ENCODE assay signal across 8 cellular contexts in the genomic region with DNA sequence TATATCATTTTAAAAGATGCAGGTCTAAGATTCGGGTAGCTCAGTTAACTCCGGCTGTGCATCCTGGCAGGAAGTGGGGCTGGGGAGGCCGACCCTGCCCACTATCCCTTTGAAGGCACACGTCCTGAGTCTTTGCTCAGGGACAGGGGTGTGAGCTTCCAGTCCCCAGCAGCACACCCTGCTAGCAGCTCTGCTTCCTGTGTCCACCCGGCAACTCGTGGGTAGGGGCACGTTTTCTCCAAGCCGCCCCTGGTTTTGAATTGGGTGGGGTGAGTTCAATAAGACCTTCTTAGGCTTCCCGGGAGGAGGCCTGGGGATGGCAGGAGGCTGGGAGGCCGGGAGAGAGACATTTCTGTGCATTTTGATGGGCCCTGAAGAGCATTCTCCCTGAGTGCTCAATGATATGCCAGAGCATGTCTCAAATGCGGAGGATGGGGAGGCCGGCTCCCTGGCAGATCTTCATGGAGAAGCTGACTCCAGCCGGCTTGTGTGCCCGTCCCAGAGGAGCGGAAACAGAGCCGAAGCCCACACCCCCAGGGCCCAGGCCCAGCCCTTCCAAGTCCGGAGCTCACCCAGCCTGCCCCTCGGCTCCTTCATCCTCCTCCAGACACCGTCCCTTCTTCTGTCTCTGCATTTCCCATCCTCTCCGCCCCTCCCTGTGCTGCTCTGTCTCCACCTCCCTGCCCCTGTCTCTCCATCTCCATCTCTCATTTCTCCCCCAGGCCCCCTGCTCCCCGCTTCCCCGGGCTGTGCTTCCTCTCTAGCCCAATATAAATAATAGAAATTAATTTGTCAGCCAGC. TPM values are rescaled to one million over a fixed set of nuclear protein-coding genes. Genes with fewer than 3 reads are reported as not detected.
DNase-seq lines count a peak whose midpoint lies in the region; ATAC-seq, FAIRE-seq and TF ChIP-seq lines count a peak whose summit lies in the region.

No MANE protein-coding gene starts in this region.

- peak; percentile 67 for ATAC-seq in GM12878
- ATAC-seq in HG02759 (IDR thresholded peaks at IDR 0.05; ENCODE audit: unreplicated experiment) = no peak
- ATAC-seq in GM18861 (IDR thresholded peaks at IDR 0.05; ENCODE audit: unreplicated experiment) = no peak

- RAD21 ChIA-PET in GM12878 (lab: Charles Lee; ENCODE audit: unreplicated experiment) = interaction anchor here (0.6 to 2.2 kb wide), 13 partner anchors 13 to 788 kb away, joined by 3 to 16 read pairs (median 4); a partner anchor contains a TSS

- peaks cover 18 to 37% of the 10 kb centered on the region in 2 donors for H3K27me3 Mint-ChIP-seq in CD8-positive, alpha-beta memory T cell

- no peak overlapping the region for H3K27ac ChIP-seq in CD8-positive, alpha-beta memory T cell (ENCODE audit: low read depth, low read length)
- H3K27ac ChIP-seq in GM12878 (ENCODE audit: control insufficient read depth, insufficient read depth) (peak overlapping the region; percentile 6), iPS-18a (ENCODE audit: low read length) (no peak overlapping the region)

- in situ Hi-C loops in GM12878 (cut with MboI) = loop anchor here (10.0 kb wide), 1 partner anchor 712 kb away; no protein-coding TSS in a partner anchor

- no peaks in the 10 kb centered on the region for H3K36me3 ChIP-seq in CD8-positive, alpha-beta memory T cell (ENCODE audit: insufficient read depth, low read length)
- H3K36me3 ChIP-seq in GM12878 (ENCODE audit: control insufficient read depth in 2 of 2, insufficient read depth in 2 of 2, low read length in 1 of 2) = no peaks in the 10 kb centered on the region
- no peaks in the 10 kb centered on the region for H3K36me3 ChIP-seq in iPS-18a (ENCODE audit: control insufficient read depth, low read depth, low read length)

- SMC1A ChIA-PET in GM12878 (lab: Charles Lee; ENCODE audit: uncharacterized antibody, unreplicated experiment) = interaction anchor here (0.7 to 1.7 kb wide), 9 partner anchors 10 to 228 kb away, joined by 3 to 6 read pairs (median 4); no protein-coding TSS in a partner anchor

- TF ChIP-seq RAD21 in GM12878 (IDR thresholded peaks at IDR 0.05; ENCODE audit: insufficient read depth, low read depth, low read length) = no peak

- peaks cover 13 to 19% (median 17%) of the 10 kb centered on the region in 3 donors for H3K4me1 Mint-ChIP-seq in CD8-positive, alpha-beta memory T cell

- peak overlapping the region; percentile 79 for H2AFZ ChIP-seq in GM12878 (ENCODE audit: control insufficient read depth, low read depth, low read length)

- TF ChIP-seq EP300 in GM12878 (IDR thresholded peaks at IDR 0.05; ENCODE audit: borderline replicate concordance in 1 of 2, control insufficient read depth in 1 of 2, low read depth in 2 of 2, low read length in 2 of 2) = no peak

- H3K36me3 Mint-ChIP-seq in CD8-positive, alpha-beta memory T cell = no peaks in the 10 kb centered on the region

- H3K9ac ChIP-seq in GM12878 (ENCODE audit: control insufficient read depth, insufficient read depth, low read length) = peak overlapping the region; percentile 38
- H3K9ac ChIP-seq in iPS-18a (ENCODE audit: low read length) = peak overlapping the region; percentile 68

- H3K79me2 ChIP-seq in GM12878 (ENCODE audit: control insufficient read depth, insufficient read depth, low read length) = no peaks in the 10 kb centered on the region

- TF ChIP-seq POLR2A in GM12878 (IDR thresholded peaks at IDR 0.05; ENCODE audit: low read depth, low read length) = no peak

- CTCF ChIA-PET in CD8-positive, alpha-beta memory T cell (lab: Charles Lee) = interaction anchor here (1.0 to 1.1 kb wide), 2 partner anchors 8 to 13 kb away, joined by 3 to 4 read pairs; no protein-coding TSS in a partner anchor
- CTCF ChIA-PET in GM12878 (lab: Yijun Ruan, JAX) = interaction anchor here (0.6 to 2.8 kb wide), 13 partner anchors 8 to 711 kb away, joined by 3 to 10 read pairs (median 4); no protein-coding TSS in a partner anchor

- peak overlapping the region; percentile 66 to 76 (median 72) for H3K4me3 Mint-ChIP-seq in CD8-positive, alpha-beta memory T cell

- H3K4me2 ChIP-seq in GM12878 (ENCODE audit: control insufficient read depth, insufficient read depth) = peak overlapping the region; percentile 83

- peak overlapping the region in 1 of 8 donors; percentile 43 for H3K27ac Mint-ChIP-seq in CD8-positive, alpha-beta memory T cell

- intact Hi-C loops in GM12878 (cut with micrococcal nuclease; ENCODE audit: unreplicated experiment) = no loop called here

- H3K9me3 ChIP-seq in CD8-positive, alpha-beta memory T cell (ENCODE audit: low read length) = no peaks in the 10 kb centered on the region
- H3K9me3 ChIP-seq in GM12878 (replicated peaks; ENCODE audit: control insufficient read depth, insufficient read depth, low read length) = no peaks in the 10 kb centered on the region
- H3K9me3 ChIP-seq in iPS-18a (ENCODE audit: control insufficient read depth, low read depth, low read length) = no peaks in the 10 kb centered on the region

- TF ChIP-seq CTCF in GM12878 (IDR thresholded peaks at IDR 0.05 in 2 of 3, conservative IDR thresholded peaks at IDR 0.05 in 1 of 3; ENCODE audit: control insufficient read depth in 2 of 3, extremely low read depth in 1 of 3, insufficient read depth in 1 of 3, low read depth in 3 of 3, low read length in 3 of 3) = no peak

- H3K27me3 ChIP-seq in CD8-positive, alpha-beta memory T cell (ENCODE audit: insufficient read depth, low read length, poor library complexity, severe bottlenecking) = peaks cover 11% of the 10 kb centered on the region
- H3K27me3 ChIP-seq in GM12878 (replicated peaks in 1 of 2; ENCODE audit: control insufficient read depth in 2 of 2, insufficient read depth in 2 of 2, low read length in 1 of 2) = no peaks in the 10 kb centered on the region; a peak in 1 of 4 replicates
- peaks cover 21% of the 10 kb centered on the region for H3K27me3 ChIP-seq in iPS-18a (ENCODE audit: control insufficient read depth, insufficient read depth, low read length)

- no peak for FAIRE-seq in GM12878 (lab: Jason Lieb, UNC)

- peaks cover 12% of the 10 kb centered on the region for H3K4me1 ChIP-seq in CD8-positive, alpha-beta memory T cell (ENCODE audit: insufficient read depth, low read length)
- H3K4me1 ChIP-seq in GM12878 (ENCODE audit: control insufficient read depth, insufficient read depth, low read length) = peaks cover 29% of the 10 kb centered on the region
- peaks cover 37% of the 10 kb centered on the region for H3K4me1 ChIP-seq in iPS-18a (ENCODE audit: control insufficient read depth, low read depth, low read length)

- no peaks in the 10 kb centered on the region for H3K9me3 Mint-ChIP-seq in CD8-positive, alpha-beta memory T cell

- no peaks in the 10 kb centered on the region for H4K20me1 ChIP-seq in GM12878 (ENCODE audit: control insufficient read depth, insufficient read depth)

- BruUV-seq in GM12878 (replicated peaks; lab: Mats Ljungman, UMichigan) = TSS peak; percentile 60

- POLR2A ChIA-PET in CD8-positive, alpha-beta memory T cell (lab: Charles Lee) = interaction anchor here (0.7 to 1.1 kb wide), 2 partner anchors 35 to 37 kb away, joined by 4 read pairs; no protein-coding TSS in a partner anchor
- POLR2A ChIA-PET in GM12878 (lab: Charles Lee) = interaction anchor here (0.5 to 1.7 kb wide), 10 partner anchors 7 to 575 kb away, joined by 3 to 12 read pairs (median 4); no protein-coding TSS in a partner anchor

- H3K4me3 ChIP-seq in CD8-positive, alpha-beta memory T cell (ENCODE audit: low read length) = no peak overlapping the region
- H3K4me3 ChIP-seq in GM12878 (peak overlapping the region; percentile 58), iPS-18a (ENCODE audit: low read length) (peak overlapping the region; percentile 63), skeletal muscle cell (ENCODE audit: low read depth, low read length) (peak overlapping the region; percentile 2)

- WGBS in GM12878 (ENCODE audit: insufficient coverage, insufficient replicate concordance, low lambda C conversion rate, missing lambda C conversion rate) = 22% methylated on average over 20 of the region's 22 CpGs

- DNase-seq in CD8-positive, alpha-beta memory T cell = no peak
- DNase-seq in NCI-H1105 (lab: John Stamatoyannopoulos, UW) = peak; percentile 15
- no peak for DNase-seq in GM12878 (ENCODE audit: low read depth, low spot score)
- no peak for DNase-seq in skeletal muscle cell (ENCODE audit: low read depth)
- no peak for DNase-seq in HUDEP-2 (lab: John Stamatoyannopoulos, UW; ENCODE audit: unreplicated experiment in 76 of 76)

TF ChIP-seq in GM12878, 131 proteins besides CTCF, POLR2A, EP300 and RAD21:
- TF ChIP-seq JUNB (IDR thresholded peaks at IDR 0.05) (no peak), BHLHE40 (IDR thresholded peaks at IDR 0.05; ENCODE audit: borderline replicate concordance in 1 of 2, low read depth in 2 of 2, low read length in 1 of 2) (peak in 1 of 2 experiments; percentile 15; a peak in 1 of 4 replicates)
TF ChIP-seq in GM12878: peak in this region for 1.

RNA-seq across cellular contexts. Expression of a gene that starts 36.3 kb away (rescaled TPM):
- 10 to 100 TPM; 29.1 to 29.4 TPM for total RNA-seq in CD8-positive, alpha-beta memory T cell
- 5.2 TPM for polyA plus RNA-seq in CD8-positive, alpha-beta memory T cell
- 26.2 and 26.9 TPM in 2 replicates for total RNA-seq in GM12878 (2013; cell fraction: nucleolus; rRNA removed)
- 8.2 and 10.7 TPM in 2 replicates for total RNA-seq in GM12878 (2014; rRNA removed)
- total RNA-seq in GM12878 (2014; rRNA removed; fragmentation: Illumina TruSeq; extraction: Trizol) = 18.2 and 19.1 TPM in 2 replicates
- total RNA-seq in GM12878 (2021) = 34.4 and 38.0 TPM in 2 replicates
- 25.3 TPM for polyA plus RNA-seq in GM12878 (2011; ENCODE audit: low read depth)
- polyA plus RNA-seq in GM12878 (2011; rRNA removed) = 16.0 and 17.0 TPM in 2 replicates
- 9.5 and 13.2 TPM in 2 replicates for polyA plus RNA-seq in GM12878 (2011; cell fraction: cytosol; rRNA removed)
- polyA plus RNA-seq in GM12878 (2011; cell fraction: nucleus; rRNA removed) = 7.8 and 10.9 TPM in 2 replicates
- polyA plus RNA-seq in GM12878 (2012) = 50.6 and 56.3 TPM in 2 replicates
- polyA plus RNA-seq in GM12878 (2014; fragmentation: Illumina TruSeq; extraction: Trizol) = 29.1 and 34.3 TPM in 2 replicates
- 1 to 10 TPM in 1 of 2 experiments, under 1 TPM in 1; 0.90 to 1.8 TPM for polyA plus RNA-seq in GM12878 (2014; fragmentation: Nextera tagmentation; extraction: Ambion mirVana)
- polyA plus RNA-seq in GM12878 (2014; rRNA removed) = 16.9 and 17.2 TPM in 2 replicates
- 10 to 100 TPM in 1 of 2 experiments, 1 to 10 TPM in 1; 5.3 to 15.7 TPM for polyA plus RNA-seq in GM12878 (2016; fragmentation: Nextera tagmentation; extraction: Ambion mirVana)
- 10.6 and 11.9 TPM in 2 replicates for polyA minus RNA-seq in GM12878 (2011; rRNA and poly(A)+ RNA removed)
- polyA minus RNA-seq in GM12878 (2011; cell fraction: cytosol; rRNA and poly(A)+ RNA removed) = 13.6 and 16.2 TPM in 2 replicates
- 10.0 and 25.9 TPM in 2 replicates for polyA minus RNA-seq in GM12878 (2011; cell fraction: nucleus; rRNA and poly(A)+ RNA removed)
